In genomic region chr19:1070931-1071791, GRCh38 we compare ENCODE assay signal across 7 cellular contexts. TPM values are rescaled to one million over a fixed set of nuclear protein-coding genes. Genes with fewer than 3 reads are reported as not detected.
DNase-seq lines count a peak whose midpoint lies in the region; ATAC-seq, FAIRE-seq and TF ChIP-seq lines count a peak whose summit lies in the region.
"Had no signal": no experiment of that assay in that cellular context is flagged by ENCODE, and none has a peak within 500 bp of the region (broad histone marks: within the 10 kb centered on the region; RNA-seq: fewer than 3 reads in every experiment).

No MANE protein-coding gene starts in this region.

- no peak overlapping the region for H3K4me3 ChIP-seq in HepG2 (replicated peaks in 1 of 3; ENCODE audit: insufficient read depth in 1 of 3, low read depth in 2 of 3, low read length in 3 of 3)

- H3K36me3 Mint-ChIP-seq in activated CD8-positive, alpha-beta T cell treated with anti-CD3 and anti-CD28 coated beads, Interleukin-2, amount 10 ng/mL, durations not matched to agents 7 days and 5 days (ENCODE audit: low read depth), result peaks cover 55% of the 10 kb centered on the region
- H3K36me3 Mint-ChIP-seq in memory B cell, result peaks cover 29% of the 10 kb centered on the region

- no peak overlapping the region for H3K27ac ChIP-seq in HepG2 (ENCODE audit: extremely low read length, insufficient read depth, low read length)

- ATAC-seq in activated CD8-positive, alpha-beta T cell treated with anti-CD3 and anti-CD28 coated beads, Interleukin-2, amount 10 ng/mL, durations not matched to agents 7 days and 5 days, result no peak
- ATAC-seq in memory B cell (ENCODE audit: low read depth), result no peak
- no peak for ATAC-seq in HepG2
- no peak for ATAC-seq in GM18858 (IDR thresholded peaks at IDR 0.05; ENCODE audit: unreplicated experiment)

- TF ChIP-seq CTCF in HepG2 (CRISPR knock-in tag; IDR thresholded peaks at IDR 0.05), result no peak

- H3K27me3 Mint-ChIP-seq in activated CD8-positive, alpha-beta T cell treated with anti-CD3 and anti-CD28 coated beads, Interleukin-2, amount 10 ng/mL, durations not matched to agents 7 days and 5 days (ENCODE audit: low read depth), result no peaks in the 10 kb centered on the region
- no peaks in the 10 kb centered on the region for H3K27me3 Mint-ChIP-seq in memory B cell

- peaks cover 57% of the 10 kb centered on the region for H3K4me1 Mint-ChIP-seq in activated CD8-positive, alpha-beta T cell treated with anti-CD3 and anti-CD28 coated beads, Interleukin-2, amount 10 ng/mL, durations not matched to agents 7 days and 5 days (ENCODE audit: low read depth)
- H3K4me1 Mint-ChIP-seq in memory B cell, result peaks cover 33% of the 10 kb centered on the region

- TF ChIP-seq RAD21 in HepG2 (CRISPR knock-in tag; IDR thresholded peaks at IDR 0.05), result no peak

- CTCF ChIA-PET in activated CD8-positive, alpha-beta T cell treated with anti-CD3 and anti-CD28 coated beads, Interleukin-2, amount 10 ng/mL, durations not matched to agents 7 days and 5 days (lab: Charles Lee), result no interaction called here
- CTCF ChIA-PET in HepG2 (lab: Yijun Ruan, JAX; ENCODE audit: low intra/inter-chr PET ratio, low total read pairs), result no interaction called here

- intact Hi-C loops in HepG2 (cut with micrococcal nuclease; ENCODE audit: unreplicated experiment), result no loop called here

- H3K9me3 Mint-ChIP-seq in activated CD8-positive, alpha-beta T cell treated with anti-CD3 and anti-CD28 coated beads, Interleukin-2, amount 10 ng/mL, durations not matched to agents 7 days and 5 days (ENCODE audit: insufficient read depth), result no peaks in the 10 kb centered on the region
- no peaks in the 10 kb centered on the region for H3K9me3 Mint-ChIP-seq in memory B cell

- TF ChIP-seq EP300 in HepG2 (IDR thresholded peaks at IDR 0.05; ENCODE audit: low read depth in 2 of 2, low read length in 2 of 2) (no peak), HepG2 (CRISPR knock-in tag; IDR thresholded peaks at IDR 0.05; ENCODE audit: borderline replicate concordance) (no peak)

- no peak for TF ChIP-seq POLR2A in HepG2 (IDR thresholded peaks at IDR 0.05; ENCODE audit: insufficient read depth in 1 of 2, low read depth in 2 of 2, low read length in 2 of 2)

- no TSS peak for BruUV-seq in HepG2 (replicated peaks; lab: Mats Ljungman, UMichigan)

- H3K9ac ChIP-seq in ES-I3 (ENCODE audit: low read depth, low read length) (peak overlapping the region; percentile 60), HepG2 (ENCODE audit: insufficient read depth, low read depth, low read length) (no peak overlapping the region)

- no peaks in the 10 kb centered on the region for H3K9me3 ChIP-seq in ES-I3 (ENCODE audit: control insufficient read depth, insufficient read depth, low read length)
- no peaks in the 10 kb centered on the region for H3K9me3 ChIP-seq in HepG2 (ENCODE audit: low read length)

- H3K36me3 ChIP-seq in ES-I3 (ENCODE audit: insufficient read depth, low read length) (peaks cover 3% of the 10 kb centered on the region), HepG2 (replicated peaks in 1 of 2; ENCODE audit: control insufficient read depth in 1 of 2, insufficient read depth in 2 of 2, low read length in 2 of 2) (no peaks in the 10 kb centered on the region; a peak in 1 of 5 replicates)

- in situ Hi-C loops in HepG2 (cut with HindIII; ENCODE audit: extremely low pct_ligation_motif_present, low pct_unique_long_range_greater_than_20kb), result no loop called here

- peaks cover 3% of the 10 kb centered on the region; the same call in 1 of the 2 replicates for H4K20me1 ChIP-seq in HepG2 (ENCODE audit: insufficient read depth, low read length)

- WGBS in HepG2 (ENCODE audit: low lambda C conversion rate), result 86% methylated on average over 40 of the region's 99 CpGs

- H3K79me2 ChIP-seq in HepG2 (ENCODE audit: insufficient read depth, low read length), result no peaks in the 10 kb centered on the region

- H3K27me3 ChIP-seq in HepG2 (ENCODE audit: control insufficient read depth in 1 of 2, insufficient read depth in 2 of 2, low read length in 2 of 2), result no peaks in the 10 kb centered on the region

- H2AFZ ChIP-seq in HepG2 (ENCODE audit: low read length), result no peak overlapping the region

- FAIRE-seq in HepG2 (lab: Jason Lieb, UNC), result no peak

- H3K4me1 ChIP-seq in ES-I3 (ENCODE audit: insufficient read depth, low read length) (peaks cover under 1% of the 10 kb centered on the region; the same call in 1 of the 2 replicates), HepG2 (ENCODE audit: insufficient read depth, low read length) (peaks cover 37% of the 10 kb centered on the region)

- H3K27ac Mint-ChIP-seq in activated CD8-positive, alpha-beta T cell treated with anti-CD3 and anti-CD28 coated beads, Interleukin-2, amount 10 ng/mL, durations not matched to agents 7 days and 5 days, result peak overlapping the region; percentile 83
- peak overlapping the region; percentile 77 for H3K27ac Mint-ChIP-seq in memory B cell

- no peak overlapping the region for H3K4me2 ChIP-seq in HepG2 (ENCODE audit: low read depth, low read length)

- POLR2A ChIA-PET in activated CD8-positive, alpha-beta T cell treated with anti-CD3 and anti-CD28 coated beads, Interleukin-2, amount 10 ng/mL, durations not matched to agents 7 days and 5 days (lab: Charles Lee), result interaction anchor here (1.2 to 1.5 kb wide), 4 partner anchors 14 to 17 kb away, joined by 3 to 5 read pairs (median 4); no protein-coding TSS in a partner anchor
- POLR2A ChIA-PET in HepG2 (lab: Yijun Ruan, JAX), result no interaction called here

- H3K4me3 Mint-ChIP-seq in activated CD8-positive, alpha-beta T cell treated with anti-CD3 and anti-CD28 coated beads, Interleukin-2, amount 10 ng/mL, durations not matched to agents 7 days and 5 days, result peak overlapping the region; percentile 59
- H3K4me3 Mint-ChIP-seq in memory B cell, result no peak overlapping the region

- no peak for DNase-seq in activated CD8-positive, alpha-beta T cell treated with anti-CD3 and anti-CD28 coated beads, Interleukin-2, amount 10 ng/mL, durations not matched to agents 7 days and 5 days
- DNase-seq in memory B cell (ENCODE audit: low spot score in 2 of 2) (no peak), islet precursor cell (no peak), HepG2 (ENCODE audit: low spot score) (no peak)
- DNase-seq: NCI-H1048 had no signal

RNA-seq across cellular contexts. Expression of gene ARHGAP45, which starts 4.2 kb away (rescaled TPM):
- total RNA-seq in activated CD8-positive, alpha-beta T cell treated with anti-CD3 and anti-CD28 coated beads, Interleukin-2, amount 10 ng/mL, durations not matched to agents 7 days and 5 days, result 100 to 1,000 TPM; 433 to 445 TPM
- 0.48 and 0.84 TPM in 2 replicates for total RNA-seq in HepG2 (2016; rRNA removed; fragmentation: Illumina TruSeq; extraction: Trizol)
- total RNA-seq in HepG2 (2016; cell fraction: cytosol; rRNA removed; fragmentation: Illumina TruSeq; extraction: Trizol; ENCODE audit: low read depth), result 0.35 and 0.51 TPM in 2 replicates
- total RNA-seq in HepG2 (2016; cell fraction: insoluble cytoplasmic fraction; rRNA removed; fragmentation: Illumina TruSeq; extraction: Trizol), result 0.16 and 0.50 TPM in 2 replicates
- 0.38 and 0.40 TPM in 2 replicates for total RNA-seq in HepG2 (2016; cell fraction: membrane; rRNA removed; fragmentation: Illumina TruSeq; extraction: Trizol)
- total RNA-seq in HepG2 (2016; cell fraction: nucleus; rRNA removed; fragmentation: Illumina TruSeq; extraction: Trizol), result 0.28 and 0.63 TPM in 2 replicates
- polyA plus RNA-seq in HepG2 (2011; rRNA removed), result 32.0 and 40.3 TPM in 2 replicates
- 17.7 and 31.9 TPM in 2 replicates for polyA plus RNA-seq in HepG2 (2011; cell fraction: cytosol; rRNA removed)
- 222 and 325 TPM in 2 replicates for polyA plus RNA-seq in HepG2 (2011; cell fraction: nucleus; rRNA removed)
- 21.8 and 23.4 TPM in 2 replicates for polyA plus RNA-seq in HepG2 (2012)
- not detected in 2 replicates for polyA plus RNA-seq in HepG2 (2016; cell fraction: cytosol; fragmentation: Illumina TruSeq; extraction: Trizol; ENCODE audit: low read depth)
- 0.41 and 0.69 TPM in 2 replicates for polyA plus RNA-seq in HepG2 (2016; cell fraction: insoluble cytoplasmic fraction; fragmentation: Illumina TruSeq; extraction: Trizol; ENCODE audit: low read depth)
- polyA plus RNA-seq in HepG2 (2016; cell fraction: membrane; fragmentation: Illumina TruSeq; extraction: Trizol; ENCODE audit: low read depth), result not detected in 2 replicates
- 1.5 TPM in 2 replicates for polyA plus RNA-seq in HepG2 (2016; cell fraction: nucleus; fragmentation: Illumina TruSeq; extraction: Trizol; ENCODE audit: insufficient read depth, low read depth)
- 18.3 and 37.9 TPM in 2 replicates for polyA minus RNA-seq in HepG2 (2011; rRNA and poly(A)+ RNA removed; ENCODE audit: low replicate concordance)
- 19.3 and 20.1 TPM in 2 replicates for polyA minus RNA-seq in HepG2 (2011; cell fraction: cytosol; rRNA and poly(A)+ RNA removed)
- 25.0 and 29.0 TPM in 2 replicates for polyA minus RNA-seq in HepG2 (2011; cell fraction: nucleus; rRNA and poly(A)+ RNA removed)

RNA-seq across cellular contexts. Expression of gene POLR2E, which starts 24.0 kb away (rescaled TPM):
- 100 to 1,000 TPM; 176 to 177 TPM for total RNA-seq in activated CD8-positive, alpha-beta T cell treated with anti-CD3 and anti-CD28 coated beads, Interleukin-2, amount 10 ng/mL, durations not matched to agents 7 days and 5 days
- 140 TPM in 2 replicates for total RNA-seq in HepG2 (2016; rRNA removed; fragmentation: Illumina TruSeq; extraction: Trizol)
- total RNA-seq in HepG2 (2016; cell fraction: cytosol; rRNA removed; fragmentation: Illumina TruSeq; extraction: Trizol; ENCODE audit: low read depth), result 43.4 and 44.8 TPM in 2 replicates
- 135 and 141 TPM in 2 replicates for total RNA-seq in HepG2 (2016; cell fraction: insoluble cytoplasmic fraction; rRNA removed; fragmentation: Illumina TruSeq; extraction: Trizol)
- total RNA-seq in HepG2 (2016; cell fraction: membrane; rRNA removed; fragmentation: Illumina TruSeq; extraction: Trizol), result 89.0 and 92.5 TPM in 2 replicates
- total RNA-seq in HepG2 (2016; cell fraction: nucleus; rRNA removed; fragmentation: Illumina TruSeq; extraction: Trizol), result 54.0 and 55.3 TPM in 2 replicates
- 272 and 305 TPM in 2 replicates for polyA plus RNA-seq in HepG2 (2011; rRNA removed)
- polyA plus RNA-seq in HepG2 (2011; cell fraction: cytosol; rRNA removed), result 222 and 337 TPM in 2 replicates
- 150 and 188 TPM in 2 replicates for polyA plus RNA-seq in HepG2 (2011; cell fraction: nucleus; rRNA removed)
- polyA plus RNA-seq in HepG2 (2012), result 201 and 222 TPM in 2 replicates
- 94.9 and 102 TPM in 2 replicates for polyA plus RNA-seq in HepG2 (2016; cell fraction: cytosol; fragmentation: Illumina TruSeq; extraction: Trizol; ENCODE audit: low read depth)
- polyA plus RNA-seq in HepG2 (2016; cell fraction: insoluble cytoplasmic fraction; fragmentation: Illumina TruSeq; extraction: Trizol; ENCODE audit: low read depth), result 246 and 282 TPM in 2 replicates
- 145 and 159 TPM in 2 replicates for polyA plus RNA-seq in HepG2 (2016; cell fraction: membrane; fragmentation: Illumina TruSeq; extraction: Trizol; ENCODE audit: low read depth)
- 179 TPM in 2 replicates for polyA plus RNA-seq in HepG2 (2016; cell fraction: nucleus; fragmentation: Illumina TruSeq; extraction: Trizol; ENCODE audit: insufficient read depth, low read depth)
- 343 and 389 TPM in 2 replicates for polyA minus RNA-seq in HepG2 (2011; rRNA and poly(A)+ RNA removed; ENCODE audit: low replicate concordance)
- polyA minus RNA-seq in HepG2 (2011; cell fraction: cytosol; rRNA and poly(A)+ RNA removed), result 104 and 129 TPM in 2 replicates
- polyA minus RNA-seq in HepG2 (2011; cell fraction: nucleus; rRNA and poly(A)+ RNA removed), result 39.5 and 42.0 TPM in 2 replicates

RNA-seq across cellular contexts. Expression of gene ABCA7, which starts 31.3 kb away (rescaled TPM):
- total RNA-seq in activated CD8-positive, alpha-beta T cell treated with anti-CD3 and anti-CD28 coated beads, Interleukin-2, amount 10 ng/mL, durations not matched to agents 7 days and 5 days, result 10 to 100 TPM; 76.6 to 77.5 TPM
- 1.3 and 4.4 TPM in 2 replicates for total RNA-seq in HepG2 (2016; rRNA removed; fragmentation: Illumina TruSeq; extraction: Trizol)
- 3.4 and 3.5 TPM in 2 replicates for total RNA-seq in HepG2 (2016; cell fraction: cytosol; rRNA removed; fragmentation: Illumina TruSeq; extraction: Trizol; ENCODE audit: low read depth)
- total RNA-seq in HepG2 (2016; cell fraction: insoluble cytoplasmic fraction; rRNA removed; fragmentation: Illumina TruSeq; extraction: Trizol), result 2.5 and 6.4 TPM in 2 replicates
- total RNA-seq in HepG2 (2016; cell fraction: membrane; rRNA removed; fragmentation: Illumina TruSeq; extraction: Trizol), result 1.7 and 2.0 TPM in 2 replicates
- total RNA-seq in HepG2 (2016; cell fraction: nucleus; rRNA removed; fragmentation: Illumina TruSeq; extraction: Trizol), result 7.8 and 9.7 TPM in 2 replicates
- 32.4 and 41.2 TPM in 2 replicates for polyA plus RNA-seq in HepG2 (2011; rRNA removed)
- polyA plus RNA-seq in HepG2 (2011; cell fraction: cytosol; rRNA removed), result 27.7 and 35.9 TPM in 2 replicates
- 316 and 410 TPM in 2 replicates for polyA plus RNA-seq in HepG2 (2011; cell fraction: nucleus; rRNA removed)
- polyA plus RNA-seq in HepG2 (2012), result 29.1 and 29.7 TPM in 2 replicates
- polyA plus RNA-seq in HepG2 (2016; cell fraction: cytosol; fragmentation: Illumina TruSeq; extraction: Trizol; ENCODE audit: low read depth), result 0.23 and 0.72 TPM in 2 replicates
- polyA plus RNA-seq in HepG2 (2016; cell fraction: insoluble cytoplasmic fraction; fragmentation: Illumina TruSeq; extraction: Trizol; ENCODE audit: low read depth), result 1.6 and 2.2 TPM in 2 replicates
- 0.54 and 0.71 TPM in 2 replicates for polyA plus RNA-seq in HepG2 (2016; cell fraction: membrane; fragmentation: Illumina TruSeq; extraction: Trizol; ENCODE audit: low read depth)
- polyA plus RNA-seq in HepG2 (2016; cell fraction: nucleus; fragmentation: Illumina TruSeq; extraction: Trizol; ENCODE audit: insufficient read depth, low read depth), result 25.9 and 28.7 TPM in 2 replicates
- polyA minus RNA-seq in HepG2 (2011; rRNA and poly(A)+ RNA removed; ENCODE audit: low replicate concordance), result 20.1 and 68.5 TPM in 2 replicates
- polyA minus RNA-seq in HepG2 (2011; cell fraction: cytosol; rRNA and poly(A)+ RNA removed), result 20.8 and 23.1 TPM in 2 replicates
- 41.6 and 44.5 TPM in 2 replicates for polyA minus RNA-seq in HepG2 (2011; cell fraction: nucleus; rRNA and poly(A)+ RNA removed)

RNA-seq across cellular contexts. Expression of gene GPX4, which starts 32.6 kb away (rescaled TPM):
- 100 to 1,000 TPM; 174 to 177 TPM for total RNA-seq in activated CD8-positive, alpha-beta T cell treated with anti-CD3 and anti-CD28 coated beads, Interleukin-2, amount 10 ng/mL, durations not matched to agents 7 days and 5 days
- total RNA-seq in HepG2 (2016; rRNA removed; fragmentation: Illumina TruSeq; extraction: Trizol), result 426 and 535 TPM in 2 replicates
- 2,785 and 3,522 TPM in 2 replicates for total RNA-seq in HepG2 (2016; cell fraction: cytosol; rRNA removed; fragmentation: Illumina TruSeq; extraction: Trizol; ENCODE audit: low read depth)
- 340 and 561 TPM in 2 replicates for total RNA-seq in HepG2 (2016; cell fraction: insoluble cytoplasmic fraction; rRNA removed; fragmentation: Illumina TruSeq; extraction: Trizol)
- total RNA-seq in HepG2 (2016; cell fraction: membrane; rRNA removed; fragmentation: Illumina TruSeq; extraction: Trizol), result 1,902 and 2,313 TPM in 2 replicates
- 168 and 177 TPM in 2 replicates for total RNA-seq in HepG2 (2016; cell fraction: nucleus; rRNA removed; fragmentation: Illumina TruSeq; extraction: Trizol)
- 613 and 728 TPM in 2 replicates for polyA plus RNA-seq in HepG2 (2011; rRNA removed)
- 837 and 1,257 TPM in 2 replicates for polyA plus RNA-seq in HepG2 (2011; cell fraction: cytosol; rRNA removed)
- 557 and 562 TPM in 2 replicates for polyA plus RNA-seq in HepG2 (2011; cell fraction: nucleus; rRNA removed)
- 539 and 705 TPM in 2 replicates for polyA plus RNA-seq in HepG2 (2012)
- 3,701 and 4,930 TPM in 2 replicates for polyA plus RNA-seq in HepG2 (2016; cell fraction: cytosol; fragmentation: Illumina TruSeq; extraction: Trizol; ENCODE audit: low read depth)
- polyA plus RNA-seq in HepG2 (2016; cell fraction: insoluble cytoplasmic fraction; fragmentation: Illumina TruSeq; extraction: Trizol; ENCODE audit: low read depth), result 454 and 583 TPM in 2 replicates
- polyA plus RNA-seq in HepG2 (2016; cell fraction: membrane; fragmentation: Illumina TruSeq; extraction: Trizol; ENCODE audit: low read depth), result 2,313 and 2,706 TPM in 2 replicates
- 387 and 420 TPM in 2 replicates for polyA plus RNA-seq in HepG2 (2016; cell fraction: nucleus; fragmentation: Illumina TruSeq; extraction: Trizol; ENCODE audit: insufficient read depth, low read depth)
- 195 and 435 TPM in 2 replicates for polyA minus RNA-seq in HepG2 (2011; rRNA and poly(A)+ RNA removed; ENCODE audit: low replicate concordance)
- 211 and 241 TPM in 2 replicates for polyA minus RNA-seq in HepG2 (2011; cell fraction: cytosol; rRNA and poly(A)+ RNA removed)
- 51.6 and 73.4 TPM in 2 replicates for polyA minus RNA-seq in HepG2 (2011; cell fraction: nucleus; rRNA and poly(A)+ RNA removed)

RNA-seq across cellular contexts. Expression of gene CNN2, which starts 44.8 kb away (rescaled TPM):
- total RNA-seq in activated CD8-positive, alpha-beta T cell treated with anti-CD3 and anti-CD28 coated beads, Interleukin-2, amount 10 ng/mL, durations not matched to agents 7 days and 5 days, result 100 to 1,000 TPM; 417 to 455 TPM
- 70.0 and 84.5 TPM in 2 replicates for total RNA-seq in HepG2 (2016; rRNA removed; fragmentation: Illumina TruSeq; extraction: Trizol)
- total RNA-seq in HepG2 (2016; cell fraction: cytosol; rRNA removed; fragmentation: Illumina TruSeq; extraction: Trizol; ENCODE audit: low read depth), result 29.8 and 31.9 TPM in 2 replicates
- total RNA-seq in HepG2 (2016; cell fraction: insoluble cytoplasmic fraction; rRNA removed; fragmentation: Illumina TruSeq; extraction: Trizol), result 66.1 and 74.6 TPM in 2 replicates
- 70.9 and 77.3 TPM in 2 replicates for total RNA-seq in HepG2 (2016; cell fraction: membrane; rRNA removed; fragmentation: Illumina TruSeq; extraction: Trizol)
- 37.1 and 39.3 TPM in 2 replicates for total RNA-seq in HepG2 (2016; cell fraction: nucleus; rRNA removed; fragmentation: Illumina TruSeq; extraction: Trizol)
- polyA plus RNA-seq in HepG2 (2011; rRNA removed), result 58.1 and 63.6 TPM in 2 replicates
- polyA plus RNA-seq in HepG2 (2011; cell fraction: cytosol; rRNA removed), result 71.9 and 76.4 TPM in 2 replicates
- 59.2 and 73.6 TPM in 2 replicates for polyA plus RNA-seq in HepG2 (2011; cell fraction: nucleus; rRNA removed)
- 37.6 and 46.6 TPM in 2 replicates for polyA plus RNA-seq in HepG2 (2012)
- 36.8 and 41.0 TPM in 2 replicates for polyA plus RNA-seq in HepG2 (2016; cell fraction: cytosol; fragmentation: Illumina TruSeq; extraction: Trizol; ENCODE audit: low read depth)
- polyA plus RNA-seq in HepG2 (2016; cell fraction: insoluble cytoplasmic fraction; fragmentation: Illumina TruSeq; extraction: Trizol; ENCODE audit: low read depth), result 82.0 and 114 TPM in 2 replicates
- polyA plus RNA-seq in HepG2 (2016; cell fraction: membrane; fragmentation: Illumina TruSeq; extraction: Trizol; ENCODE audit: low read depth), result 75.2 and 79.7 TPM in 2 replicates
- polyA plus RNA-seq in HepG2 (2016; cell fraction: nucleus; fragmentation: Illumina TruSeq; extraction: Trizol; ENCODE audit: insufficient read depth, low read depth), result 90.2 and 93.1 TPM in 2 replicates
- 84.2 and 138 TPM in 2 replicates for polyA minus RNA-seq in HepG2 (2011; rRNA and poly(A)+ RNA removed; ENCODE audit: low replicate concordance)
- polyA minus RNA-seq in HepG2 (2011; cell fraction: cytosol; rRNA and poly(A)+ RNA removed), result 122 and 138 TPM in 2 replicates
- 21.5 and 28.6 TPM in 2 replicates for polyA minus RNA-seq in HepG2 (2011; cell fraction: nucleus; rRNA and poly(A)+ RNA removed)

Comparison
In these comparisons a context has a peak if more than half of its experiments do, and no peak if none do; other contexts are left out.
1. RNA of gene ARHGAP45, which starts 4.2 kb away (total RNA-seq): 433 to 445 TPM in activated CD8-positive, alpha-beta T cell treated with anti-CD3 and anti-CD28 coated beads, Interleukin-2, amount 10 ng/mL, durations not matched to agents 7 days and 5 days; 0.16 to 0.84 TPM in HepG2; every median in the first group is over 100 times any median in the second.
2. RNA of gene ABCA7, which starts 31.3 kb away (total RNA-seq): 76.6 to 77.5 TPM in activated CD8-positive, alpha-beta T cell treated with anti-CD3 and anti-CD28 coated beads, Interleukin-2, amount 10 ng/mL, durations not matched to agents 7 days and 5 days; 1.3 to 9.7 TPM in HepG2; every median in the first group is over 4 times any median in the second.